Comparison of ENCODE assay signal across 8 cellular contexts in genomic region chr1:229848762-229849677, GRCh38.
DNase-seq lines count a peak whose midpoint lies in the region; ATAC-seq and TF ChIP-seq lines count a peak whose summit lies in the region.

No MANE protein-coding gene starts in this region.

- H3K4me1 Mint-ChIP-seq in activated naive CD4-positive, alpha-beta T cell treated with anti-CD3 and anti-CD28 coated beads for 36 hours (ENCODE audit: low read depth) = no peaks in the 10 kb centered on the region
- H3K4me1 Mint-ChIP-seq in activated naive CD4-positive, alpha-beta T cell treated with anti-CD3 and anti-CD28 coated beads, Interleukin-2, amount 10 ng/mL, durations not matched to agents 7 days and 5 days = no peaks in the 10 kb centered on the region
- H3K4me1 Mint-ChIP-seq in nephron progenitor cell = peaks cover 9% of the 10 kb centered on the region

- CTCF ChIA-PET in activated naive CD4-positive, alpha-beta T cell treated with anti-CD3 and anti-CD28 coated beads for 36 hours (lab: Charles Lee) = interaction anchor here (0.6 to 1.6 kb wide), 12 partner anchors 10 to 917 kb away, joined by 3 to 5 read pairs (median 3); no protein-coding TSS in a partner anchor
- CTCF ChIA-PET in activated naive CD4-positive, alpha-beta T cell treated with anti-CD3 and anti-CD28 coated beads, Interleukin-2, amount 10 ng/mL, durations not matched to agents 7 days and 5 days (lab: Charles Lee) = interaction anchor here (0.9 to 1.1 kb wide), 4 partner anchors 9 to 373 kb away, joined by 3 to 5 read pairs (median 4); no protein-coding TSS in a partner anchor

- H3K27ac ChIP-seq in body of pancreas (no peak overlapping the region), coronary artery (no peak overlapping the region)

- ATAC-seq in body of pancreas = no peak
- no peak for ATAC-seq in GM18505 (IDR thresholded peaks at IDR 0.05; ENCODE audit: unreplicated experiment)
- no peak for ATAC-seq in HG02763 (IDR thresholded peaks at IDR 0.05; ENCODE audit: unreplicated experiment)

- WGBS in body of pancreas, 2 donors = 64 to 67% methylated on average over 9 of the region's 9 CpGs

- H3K9me3 ChIP-seq in body of pancreas = no peaks in the 10 kb centered on the region

- intact Hi-C loops in activated naive CD4-positive, alpha-beta T cell treated with anti-CD3 and anti-CD28 coated beads for 36 hours (cut with micrococcal nuclease) = loop anchor here (2.0 to 10.0 kb wide), 2 partner anchors 188 to 316 kb away; no protein-coding TSS in a partner anchor
- intact Hi-C loops in body of pancreas (cut with DNase I) = no loop called here

- no peaks in the 10 kb centered on the region for H3K27me3 ChIP-seq in body of pancreas

- peaks cover 29% of the 10 kb centered on the region for H3K4me1 ChIP-seq in body of pancreas

- H3K9me3 Mint-ChIP-seq in activated naive CD4-positive, alpha-beta T cell treated with anti-CD3 and anti-CD28 coated beads for 36 hours = no peaks in the 10 kb centered on the region
- no peaks in the 10 kb centered on the region for H3K9me3 Mint-ChIP-seq in activated naive CD4-positive, alpha-beta T cell treated with anti-CD3 and anti-CD28 coated beads, Interleukin-2, amount 10 ng/mL, durations not matched to agents 7 days and 5 days
- H3K9me3 Mint-ChIP-seq in nephron progenitor cell = no peaks in the 10 kb centered on the region

- H3K27me3 Mint-ChIP-seq in activated naive CD4-positive, alpha-beta T cell treated with anti-CD3 and anti-CD28 coated beads for 36 hours (ENCODE audit: low read depth) = peaks cover 3% of the 10 kb centered on the region
- H3K27me3 Mint-ChIP-seq in activated naive CD4-positive, alpha-beta T cell treated with anti-CD3 and anti-CD28 coated beads, Interleukin-2, amount 10 ng/mL, durations not matched to agents 7 days and 5 days = peaks cover 20% of the 10 kb centered on the region
- H3K27me3 Mint-ChIP-seq in nephron progenitor cell (ENCODE audit: low read depth, poor library complexity) = peaks cover 16% of the 10 kb centered on the region

- no peak overlapping the region for H3K4me3 Mint-ChIP-seq in activated naive CD4-positive, alpha-beta T cell treated with anti-CD3 and anti-CD28 coated beads for 36 hours
- H3K4me3 Mint-ChIP-seq in activated naive CD4-positive, alpha-beta T cell treated with anti-CD3 and anti-CD28 coated beads, Interleukin-2, amount 10 ng/mL, durations not matched to agents 7 days and 5 days = no peak overlapping the region
- H3K4me3 Mint-ChIP-seq in nephron progenitor cell = no peak overlapping the region

- H3K4me3 ChIP-seq in body of pancreas = no peak overlapping the region
- no peak overlapping the region for H3K4me3 ChIP-seq in coronary artery

- no peaks in the 10 kb centered on the region for H3K36me3 Mint-ChIP-seq in activated naive CD4-positive, alpha-beta T cell treated with anti-CD3 and anti-CD28 coated beads for 36 hours (ENCODE audit: low read depth)
- H3K36me3 Mint-ChIP-seq in activated naive CD4-positive, alpha-beta T cell treated with anti-CD3 and anti-CD28 coated beads, Interleukin-2, amount 10 ng/mL, durations not matched to agents 7 days and 5 days = no peaks in the 10 kb centered on the region
- no peaks in the 10 kb centered on the region for H3K36me3 Mint-ChIP-seq in nephron progenitor cell (ENCODE audit: low read depth)

- H3K36me3 ChIP-seq in body of pancreas (replicated peaks in 1 of 2; ENCODE audit: insufficient read depth in 1 of 2, low read depth in 2 of 2) = no peaks in the 10 kb centered on the region

- H3K27ac Mint-ChIP-seq in activated naive CD4-positive, alpha-beta T cell treated with anti-CD3 and anti-CD28 coated beads for 36 hours = no peak overlapping the region
- H3K27ac Mint-ChIP-seq in activated naive CD4-positive, alpha-beta T cell treated with anti-CD3 and anti-CD28 coated beads, Interleukin-2, amount 10 ng/mL, durations not matched to agents 7 days and 5 days = no peak overlapping the region
- no peak overlapping the region for H3K27ac Mint-ChIP-seq in nephron progenitor cell

- DNase-seq in activated naive CD4-positive, alpha-beta T cell treated with anti-CD3 and anti-CD28 coated beads for 36 hours = peak; percentile 21
- DNase-seq in activated naive CD4-positive, alpha-beta T cell treated with anti-CD3 and anti-CD28 coated beads, Interleukin-2, amount 10 ng/mL, durations not matched to agents 7 days and 5 days = no peak
- DNase-seq in NCI-H2029 (lab: John Stamatoyannopoulos, UW) (peak; percentile 33), body of pancreas (peak in 3 of 4 donors; percentile 23 to 40 (median 32)), nephron progenitor cell (no peak), coronary artery (ENCODE audit: low spot score) (no peak)

- TF ChIP-seq CTCF in body of pancreas (IDR thresholded peaks at IDR 0.05) (peak; percentile 17 to 51 (median 45)), nephron progenitor cell (IDR thresholded peaks at IDR 0.05) (peak; percentile 57), coronary artery (IDR thresholded peaks at IDR 0.05) (no peak)

- TF ChIP-seq POLR2A in body of pancreas (IDR thresholded peaks at IDR 0.05) = no peak
- no peak for TF ChIP-seq POLR2A in GM18505 (IDR thresholded peaks at IDR 0.05; ENCODE audit: borderline replicate concordance, extremely low read depth, insufficient read depth, insufficient read length)

Comparison
In these comparisons a context has a peak if more than half of its experiments do, and no peak if none do; other contexts are left out.
1. DNase-seq: peak in activated naive CD4-positive, alpha-beta T cell treated with anti-CD3 and anti-CD28 coated beads for 36 hours (single experiment), NCI-H2029 (single experiment) and body of pancreas (3 of 4); none in activated naive CD4-positive, alpha-beta T cell treated with anti-CD3 and anti-CD28 coated beads, Interleukin-2, amount 10 ng/mL, durations not matched to agents 7 days and 5 days (single experiment), nephron progenitor cell (single experiment) and coronary artery (single experiment).